1 cellular context compared by ENCODE assay signal in the genomic region with DNA sequence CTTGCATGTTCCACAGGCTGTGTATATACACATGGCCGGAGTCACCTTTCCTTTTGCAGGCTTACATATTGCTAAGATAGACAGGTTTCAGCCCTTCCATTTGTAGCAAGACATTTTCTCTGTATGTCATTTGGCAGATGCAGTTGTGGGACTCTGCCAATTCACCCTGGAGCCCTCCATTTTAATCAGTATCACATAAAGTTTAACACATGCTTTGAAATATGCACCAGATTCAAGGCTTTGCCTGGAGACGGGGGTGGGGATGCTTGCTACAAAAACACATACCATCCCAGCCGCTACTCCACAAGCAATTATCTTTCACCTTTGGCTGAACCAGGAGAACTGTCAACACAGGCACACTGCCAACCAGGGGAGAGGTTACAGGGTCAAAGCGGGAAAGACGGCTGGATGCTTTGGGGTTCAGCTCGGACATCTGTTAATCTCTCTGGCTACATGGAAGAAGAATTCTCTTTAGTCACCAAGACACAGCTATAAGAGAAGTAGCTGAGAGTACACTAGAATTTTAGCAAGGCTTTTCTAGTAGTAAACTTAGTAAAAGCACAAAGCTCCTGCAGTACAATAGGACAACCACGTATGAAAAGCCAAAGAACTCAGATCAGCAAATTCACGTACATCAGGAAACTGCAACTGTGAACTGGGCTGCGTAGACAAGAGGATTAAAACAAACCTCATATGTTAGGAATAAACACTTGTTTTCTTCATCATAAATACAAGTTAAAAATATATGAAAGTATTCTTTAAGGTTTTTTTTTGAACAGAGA.
TF ChIP-seq lines count a peak whose summit lies in the region.

No MANE protein-coding gene starts in this region.

TF ChIP-seq in HepG2, 621 proteins besides CTCF, POLR2A, EP300 and RAD21 (continued from another document and continues in another):
- TF ChIP-seq, protein P1, sequence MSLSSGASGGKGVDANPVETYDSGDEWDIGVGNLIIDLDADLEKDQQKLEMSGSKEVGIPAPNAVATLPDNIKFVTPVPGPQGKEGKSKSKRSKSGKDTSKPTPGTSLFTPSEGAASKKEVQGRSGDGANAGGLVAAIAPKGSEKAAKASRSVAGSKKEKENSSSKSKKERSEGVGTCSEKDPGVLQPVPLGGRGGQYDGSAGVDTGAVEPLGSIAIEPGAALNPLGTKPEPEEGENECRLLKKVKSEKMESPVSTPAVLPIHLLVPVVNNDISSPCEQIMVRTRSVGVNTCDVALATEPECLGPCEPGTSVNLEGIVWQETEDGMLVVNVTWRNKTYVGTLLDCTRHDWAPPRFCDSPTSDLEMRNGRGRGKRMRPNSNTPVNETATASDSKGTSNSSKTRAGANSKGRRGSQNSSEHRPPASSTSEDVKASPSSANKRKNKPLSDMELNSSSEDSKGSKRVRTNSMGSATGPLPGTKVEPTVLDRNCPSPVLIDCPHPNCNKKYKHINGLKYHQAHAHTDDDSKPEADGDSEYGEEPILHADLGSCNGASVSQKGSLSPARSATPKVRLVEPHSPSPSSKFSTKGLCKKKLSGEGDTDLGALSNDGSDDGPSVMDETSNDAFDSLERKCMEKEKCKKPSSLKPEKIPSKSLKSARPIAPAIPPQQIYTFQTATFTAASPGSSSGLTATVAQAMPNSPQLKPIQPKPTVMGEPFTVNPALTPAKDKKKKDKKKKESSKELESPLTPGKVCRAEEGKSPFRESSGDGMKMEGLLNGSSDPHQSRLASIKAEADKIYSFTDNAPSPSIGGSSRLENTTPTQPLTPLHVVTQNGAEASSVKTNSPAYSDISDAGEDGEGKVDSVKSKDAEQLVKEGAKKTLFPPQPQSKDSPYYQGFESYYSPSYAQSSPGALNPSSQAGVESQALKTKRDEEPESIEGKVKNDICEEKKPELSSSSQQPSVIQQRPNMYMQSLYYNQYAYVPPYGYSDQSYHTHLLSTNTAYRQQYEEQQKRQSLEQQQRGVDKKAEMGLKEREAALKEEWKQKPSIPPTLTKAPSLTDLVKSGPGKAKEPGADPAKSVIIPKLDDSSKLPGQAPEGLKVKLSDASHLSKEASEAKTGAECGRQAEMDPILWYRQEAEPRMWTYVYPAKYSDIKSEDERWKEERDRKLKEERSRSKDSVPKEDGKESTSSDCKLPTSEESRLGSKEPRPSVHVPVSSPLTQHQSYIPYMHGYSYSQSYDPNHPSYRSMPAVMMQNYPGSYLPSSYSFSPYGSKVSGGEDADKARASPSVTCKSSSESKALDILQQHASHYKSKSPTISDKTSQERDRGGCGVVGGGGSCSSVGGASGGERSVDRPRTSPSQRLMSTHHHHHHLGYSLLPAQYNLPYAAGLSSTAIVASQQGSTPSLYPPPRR (CRISPR knock-in tag; IDR thresholded peaks at IDR 0.05; ENCODE audit: borderline replicate concordance), result peak; percentile 94
- TF ChIP-seq ZSCAN20 (CRISPR knock-in tag; IDR thresholded peaks at IDR 0.05; ENCODE audit: borderline replicate concordance), result no peak
- TF ChIP-seq ARNTL (CRISPR knock-in tag; IDR thresholded peaks at IDR 0.05), result peak; percentile 68
- TF ChIP-seq SMARCC2 (IDR thresholded peaks at IDR 0.05), result no peak
- TF ChIP-seq TP53 (CRISPR knock-in tag; conservative IDR thresholded peaks at IDR 0.05), result no peak
- TF ChIP-seq YEATS4 (CRISPR knock-in tag; IDR thresholded peaks at IDR 0.05; ENCODE audit: borderline replicate concordance), result 0 out of 2 replicates have a peak, but pooled peaks have one; percentile 36
- peak; percentile 47 for TF ChIP-seq ASH2L (IDR thresholded peaks at IDR 0.05; ENCODE audit: insufficient read length, low read depth, low read length)
- TF ChIP-seq, protein P2, sequence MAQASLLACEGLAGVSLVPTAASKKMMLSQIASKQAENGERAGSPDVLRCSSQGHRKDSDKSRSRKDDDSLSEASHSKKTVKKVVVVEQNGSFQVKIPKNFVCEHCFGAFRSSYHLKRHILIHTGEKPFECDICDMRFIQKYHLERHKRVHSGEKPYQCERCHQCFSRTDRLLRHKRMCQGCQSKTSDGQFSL (CRISPR knock-in tag; IDR thresholded peaks at IDR 0.05), result no peak
- TF ChIP-seq ZNF788 (CRISPR knock-in tag; IDR thresholded peaks at IDR 0.05; ENCODE audit: borderline replicate concordance), result peak; percentile 71; the same call in 1 of the 2 replicates
- no peak for TF ChIP-seq ZNF773 (CRISPR knock-in tag; IDR thresholded peaks at IDR 0.05; ENCODE audit: borderline replicate concordance)
- 0 out of 2 replicates have a peak, but pooled peaks have one; percentile 53 for TF ChIP-seq ZNF589 (CRISPR knock-in tag; conservative IDR thresholded peaks at IDR 0.05)
- TF ChIP-seq ARNT2 (CRISPR knock-in tag; IDR thresholded peaks at IDR 0.05; ENCODE audit: low read depth), result no peak
- TF ChIP-seq SMC3 (IDR thresholded peaks at IDR 0.05; ENCODE audit: low read length), result no peak
- no peak for TF ChIP-seq ZNF337 (CRISPR knock-in tag; IDR thresholded peaks at IDR 0.05; ENCODE audit: borderline replicate concordance, low read depth)
- TF ChIP-seq FOSL2 (CRISPR knock-in tag; IDR thresholded peaks at IDR 0.05), result peak; percentile 76
- TF ChIP-seq RFX3 (CRISPR knock-in tag; IDR thresholded peaks at IDR 0.05), result 0 out of 2 replicates have a peak, but pooled peaks have one; percentile 17
- TF ChIP-seq SP2 (CRISPR knock-in tag; IDR thresholded peaks at IDR 0.05), result no peak
- TF ChIP-seq ZFP36L2 (CRISPR knock-in tag; IDR thresholded peaks at IDR 0.05), result no peak
- TF ChIP-seq PRPF4 (IDR thresholded peaks at IDR 0.05; ENCODE audit: low read depth, low read length, poor library complexity, severe bottlenecking), result no peak
- TF ChIP-seq ZNF615 (CRISPR knock-in tag; IDR thresholded peaks at IDR 0.05; ENCODE audit: borderline replicate concordance), result no peak
- TF ChIP-seq, protein P3, sequence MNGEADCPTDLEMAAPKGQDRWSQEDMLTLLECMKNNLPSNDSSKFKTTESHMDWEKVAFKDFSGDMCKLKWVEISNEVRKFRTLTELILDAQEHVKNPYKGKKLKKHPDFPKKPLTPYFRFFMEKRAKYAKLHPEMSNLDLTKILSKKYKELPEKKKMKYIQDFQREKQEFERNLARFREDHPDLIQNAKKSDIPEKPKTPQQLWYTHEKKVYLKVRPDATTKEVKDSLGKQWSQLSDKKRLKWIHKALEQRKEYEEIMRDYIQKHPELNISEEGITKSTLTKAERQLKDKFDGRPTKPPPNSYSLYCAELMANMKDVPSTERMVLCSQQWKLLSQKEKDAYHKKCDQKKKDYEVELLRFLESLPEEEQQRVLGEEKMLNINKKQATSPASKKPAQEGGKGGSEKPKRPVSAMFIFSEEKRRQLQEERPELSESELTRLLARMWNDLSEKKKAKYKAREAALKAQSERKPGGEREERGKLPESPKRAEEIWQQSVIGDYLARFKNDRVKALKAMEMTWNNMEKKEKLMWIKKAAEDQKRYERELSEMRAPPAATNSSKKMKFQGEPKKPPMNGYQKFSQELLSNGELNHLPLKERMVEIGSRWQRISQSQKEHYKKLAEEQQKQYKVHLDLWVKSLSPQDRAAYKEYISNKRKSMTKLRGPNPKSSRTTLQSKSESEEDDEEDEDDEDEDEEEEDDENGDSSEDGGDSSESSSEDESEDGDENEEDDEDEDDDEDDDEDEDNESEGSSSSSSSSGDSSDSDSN (CRISPR knock-in tag; IDR thresholded peaks at IDR 0.05), result no peak
- TF ChIP-seq, protein P4, sequence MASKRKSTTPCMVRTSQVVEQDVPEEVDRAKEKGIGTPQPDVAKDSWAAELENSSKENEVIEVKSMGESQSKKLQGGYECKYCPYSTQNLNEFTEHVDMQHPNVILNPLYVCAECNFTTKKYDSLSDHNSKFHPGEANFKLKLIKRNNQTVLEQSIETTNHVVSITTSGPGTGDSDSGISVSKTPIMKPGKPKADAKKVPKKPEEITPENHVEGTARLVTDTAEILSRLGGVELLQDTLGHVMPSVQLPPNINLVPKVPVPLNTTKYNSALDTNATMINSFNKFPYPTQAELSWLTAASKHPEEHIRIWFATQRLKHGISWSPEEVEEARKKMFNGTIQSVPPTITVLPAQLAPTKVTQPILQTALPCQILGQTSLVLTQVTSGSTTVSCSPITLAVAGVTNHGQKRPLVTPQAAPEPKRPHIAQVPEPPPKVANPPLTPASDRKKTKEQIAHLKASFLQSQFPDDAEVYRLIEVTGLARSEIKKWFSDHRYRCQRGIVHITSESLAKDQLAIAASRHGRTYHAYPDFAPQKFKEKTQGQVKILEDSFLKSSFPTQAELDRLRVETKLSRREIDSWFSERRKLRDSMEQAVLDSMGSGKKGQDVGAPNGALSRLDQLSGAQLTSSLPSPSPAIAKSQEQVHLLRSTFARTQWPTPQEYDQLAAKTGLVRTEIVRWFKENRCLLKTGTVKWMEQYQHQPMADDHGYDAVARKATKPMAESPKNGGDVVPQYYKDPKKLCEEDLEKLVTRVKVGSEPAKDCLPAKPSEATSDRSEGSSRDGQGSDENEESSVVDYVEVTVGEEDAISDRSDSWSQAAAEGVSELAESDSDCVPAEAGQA (IDR thresholded peaks at IDR 0.05; ENCODE audit: low read depth), result no peak
- TF ChIP-seq, protein P4 (CRISPR knock-in tag; IDR thresholded peaks at IDR 0.05; ENCODE audit: borderline replicate concordance), result no peak
- no peak for TF ChIP-seq CHD2 (IDR thresholded peaks at IDR 0.05; ENCODE audit: low read depth, low read length)
- TF ChIP-seq ZSCAN29 (CRISPR knock-in tag; conservative IDR thresholded peaks at IDR 0.05), result peak; percentile 88; the same call in 1 of the 2 replicates
- TF ChIP-seq, protein P5, sequence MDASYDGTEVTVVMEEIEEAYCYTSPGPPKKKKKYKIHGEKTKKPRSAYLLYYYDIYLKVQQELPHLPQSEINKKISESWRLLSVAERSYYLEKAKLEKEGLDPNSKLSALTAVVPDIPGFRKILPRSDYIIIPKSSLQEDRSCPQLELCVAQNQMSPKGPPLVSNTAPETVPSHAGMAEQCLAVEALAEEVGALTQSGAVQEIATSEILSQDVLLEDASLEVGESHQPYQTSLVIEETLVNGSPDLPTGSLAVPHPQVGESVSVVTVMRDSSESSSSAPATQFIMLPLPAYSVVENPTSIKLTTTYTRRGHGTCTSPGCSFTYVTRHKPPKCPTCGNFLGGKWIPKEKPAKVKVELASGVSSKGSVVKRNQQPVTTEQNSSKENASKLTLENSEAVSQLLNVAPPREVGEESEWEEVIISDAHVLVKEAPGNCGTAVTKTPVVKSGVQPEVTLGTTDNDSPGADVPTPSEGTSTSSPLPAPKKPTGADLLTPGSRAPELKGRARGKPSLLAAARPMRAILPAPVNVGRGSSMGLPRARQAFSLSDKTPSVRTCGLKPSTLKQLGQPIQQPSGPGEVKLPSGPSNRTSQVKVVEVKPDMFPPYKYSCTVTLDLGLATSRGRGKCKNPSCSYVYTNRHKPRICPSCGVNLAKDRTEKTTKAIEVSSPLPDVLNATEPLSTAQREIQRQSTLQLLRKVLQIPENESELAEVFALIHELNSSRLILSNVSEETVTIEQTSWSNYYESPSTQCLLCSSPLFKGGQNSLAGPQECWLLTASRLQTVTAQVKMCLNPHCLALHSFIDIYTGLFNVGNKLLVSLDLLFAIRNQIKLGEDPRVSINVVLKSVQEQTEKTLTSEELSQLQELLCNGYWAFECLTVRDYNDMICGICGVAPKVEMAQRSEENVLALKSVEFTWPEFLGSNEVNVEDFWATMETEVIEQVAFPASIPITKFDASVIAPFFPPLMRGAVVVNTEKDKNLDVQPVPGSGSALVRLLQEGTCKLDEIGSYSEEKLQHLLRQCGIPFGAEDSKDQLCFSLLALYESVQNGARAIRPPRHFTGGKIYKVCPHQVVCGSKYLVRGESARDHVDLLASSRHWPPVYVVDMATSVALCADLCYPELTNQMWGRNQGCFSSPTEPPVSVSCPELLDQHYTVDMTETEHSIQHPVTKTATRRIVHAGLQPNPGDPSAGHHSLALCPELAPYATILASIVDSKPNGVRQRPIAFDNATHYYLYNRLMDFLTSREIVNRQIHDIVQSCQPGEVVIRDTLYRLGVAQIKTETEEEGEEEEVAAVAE (CRISPR knock-in tag; IDR thresholded peaks at IDR 0.05; ENCODE audit: borderline replicate concordance), result no peak; the same call in 1 of the 2 replicates
- no peak; the same call in 1 of the 2 replicates for TF ChIP-seq KDM5A (IDR thresholded peaks at IDR 0.05; ENCODE audit: borderline replicate concordance, low read length)
- TF ChIP-seq, protein P6, sequence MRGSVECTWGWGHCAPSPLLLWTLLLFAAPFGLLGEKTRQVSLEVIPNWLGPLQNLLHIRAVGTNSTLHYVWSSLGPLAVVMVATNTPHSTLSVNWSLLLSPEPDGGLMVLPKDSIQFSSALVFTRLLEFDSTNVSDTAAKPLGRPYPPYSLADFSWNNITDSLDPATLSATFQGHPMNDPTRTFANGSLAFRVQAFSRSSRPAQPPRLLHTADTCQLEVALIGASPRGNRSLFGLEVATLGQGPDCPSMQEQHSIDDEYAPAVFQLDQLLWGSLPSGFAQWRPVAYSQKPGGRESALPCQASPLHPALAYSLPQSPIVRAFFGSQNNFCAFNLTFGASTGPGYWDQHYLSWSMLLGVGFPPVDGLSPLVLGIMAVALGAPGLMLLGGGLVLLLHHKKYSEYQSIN (CRISPR knock-in tag; IDR thresholded peaks at IDR 0.05; ENCODE audit: borderline replicate concordance), result no peak
- TF ChIP-seq ZNF768 (CRISPR knock-in tag; IDR thresholded peaks at IDR 0.05), result no peak
- TF ChIP-seq, protein P7, sequence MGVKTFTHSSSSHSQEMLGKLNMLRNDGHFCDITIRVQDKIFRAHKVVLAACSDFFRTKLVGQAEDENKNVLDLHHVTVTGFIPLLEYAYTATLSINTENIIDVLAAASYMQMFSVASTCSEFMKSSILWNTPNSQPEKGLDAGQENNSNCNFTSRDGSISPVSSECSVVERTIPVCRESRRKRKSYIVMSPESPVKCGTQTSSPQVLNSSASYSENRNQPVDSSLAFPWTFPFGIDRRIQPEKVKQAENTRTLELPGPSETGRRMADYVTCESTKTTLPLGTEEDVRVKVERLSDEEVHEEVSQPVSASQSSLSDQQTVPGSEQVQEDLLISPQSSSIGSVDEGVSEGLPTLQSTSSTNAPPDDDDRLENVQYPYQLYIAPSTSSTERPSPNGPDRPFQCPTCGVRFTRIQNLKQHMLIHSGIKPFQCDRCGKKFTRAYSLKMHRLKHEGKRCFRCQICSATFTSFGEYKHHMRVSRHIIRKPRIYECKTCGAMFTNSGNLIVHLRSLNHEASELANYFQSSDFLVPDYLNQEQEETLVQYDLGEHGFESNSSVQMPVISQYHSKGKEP (CRISPR knock-in tag; IDR thresholded peaks at IDR 0.05), result no peak
